In the genomic region with DNA sequence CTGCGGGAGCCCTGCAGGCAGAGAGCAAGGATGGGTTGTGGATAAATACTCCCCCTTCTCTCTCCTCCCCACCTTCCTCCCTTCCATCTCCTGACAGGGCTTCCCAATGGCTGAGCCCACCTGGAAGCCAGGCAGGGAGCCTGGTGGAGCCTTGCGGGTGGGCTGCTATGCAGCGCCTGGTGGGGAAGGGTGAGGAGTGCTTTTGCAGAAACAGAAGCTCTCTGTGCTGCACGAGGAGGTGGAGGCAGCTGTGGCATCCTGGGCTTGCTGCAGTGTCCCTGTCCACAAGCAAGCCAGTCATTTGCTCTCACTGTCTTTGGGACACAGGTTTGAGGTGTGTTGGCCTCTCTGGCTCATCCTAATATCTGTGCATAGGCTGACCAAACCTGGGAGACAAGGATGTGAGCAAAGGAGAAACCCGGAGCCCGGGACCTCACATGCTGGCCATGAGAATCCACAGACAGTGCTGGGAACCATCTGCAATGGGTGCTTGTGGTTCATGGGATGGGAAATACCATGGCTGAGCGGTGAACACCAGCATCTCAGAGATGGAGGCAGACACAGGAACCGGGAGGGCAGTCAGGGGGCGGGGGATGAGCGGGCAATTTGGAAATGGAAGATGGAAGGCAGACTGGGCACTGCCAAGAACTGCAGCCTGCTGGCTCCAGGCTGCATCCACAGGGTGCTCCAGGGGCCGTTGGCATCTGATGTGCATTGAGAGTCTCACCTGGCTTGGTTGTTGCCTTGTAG, we compare ENCODE assay signal across 27 cellular contexts.
"Had no signal": no experiment of that assay in that cellular context is flagged by ENCODE, and none has a peak within 500 bp of the region (broad histone marks: within the 10 kb centered on the region; RNA-seq: fewer than 3 reads in every experiment).

No MANE protein-coding gene starts in this region.

- H3K4me3 ChIP-seq: heart left ventricle, prostate gland, sigmoid colon, SJSA1, upper lobe of left lung had no signal

- H3K4me1 Mint-ChIP-seq: activated CD4-positive, alpha-beta T cell treated with anti-CD3 and anti-CD28 coated beads for 36 hours; endodermal cell; naive thymus-derived CD8-positive, alpha-beta T cell; stimulated activated memory B cell treated with anti-CD40 and anti-IgM and Interleukin-4, amounts not matched to agents 10 μg/mL and 1 μg/mL and 100 μg/mL, for 72 hours; stimulated activated naive CD8-positive, alpha-beta T cell treated with anti-CD3 and anti-CD28 coated beads, Interleukin-15, amount 100 ng/mL, for 72 hours had no signal

- H3K36me3 ChIP-seq: heart left ventricle, prostate gland, sigmoid colon, SJSA1, upper lobe of left lung had no signal

- DNase-seq: activated CD4-positive, alpha-beta T cell treated with anti-CD3 and anti-CD28 coated beads for 36 hours; activated CD4-positive, CD25-positive, alpha-beta regulatory T cell; activated CD8-positive, alpha-beta T cell treated with anti-CD3 and anti-CD28 coated beads, Interleukin-2, amount 10 ng/mL, durations not matched to agents 7 days and 5 days; activated T-cell treated with anti-CD3 and anti-CD28 coated beads, Interleukin-2, amount 50 U/mL, for 24 hours; anterior cingulate cortex; cerebellar nuclear complex; cortex of kidney; endodermal cell; foreskin fibroblast; retina; sigmoid colon; small intestine; stimulated activated CD4-positive, alpha-beta T cell treated with anti-CD3 and anti-CD28 coated beads, Interleukin-1b, Interleukin-23, amount 100 ng/mL, for 48 hours; stimulated activated CD4-positive, alpha-beta T cell treated with anti-CD3 and anti-CD28 coated beads, Interleukin-4, amount 100 ng/mL, for 4 hours; stimulated activated CD8-positive, alpha-beta memory T cell treated with anti-CD3 and anti-CD28 coated beads, Interleukin-4, amount 100 ng/mL, for 48 hours; stimulated activated naive CD8-positive, alpha-beta T cell treated with anti-CD3 and anti-CD28 coated beads, Interleukin-15, amount 100 ng/mL, for 72 hours; substantia nigra; T-helper 1 cell had no signal

- H3K9me3 Mint-ChIP-seq: activated T-cell treated with anti-CD3 and anti-CD28 coated beads, Interleukin-2, amount 50 U/mL, for 24 hours; T-helper 2 cell treated with Interferon-gamma antibody and Interleukin-4, amounts not matched to agents 5 μg/mL and 100 μg/mL, for 36 hours had no signal

- H3K27ac Mint-ChIP-seq: activated CD4-positive, alpha-beta T cell treated with anti-CD3 and anti-CD28 coated beads for 36 hours; activated CD8-positive, alpha-beta T cell treated with anti-CD3 and anti-CD28 coated beads, Interleukin-2, amount 10 ng/mL, durations not matched to agents 7 days and 5 days; activated naive CD8-positive, alpha-beta T cell; activated T-cell treated with anti-CD3 and anti-CD28 coated beads, Interleukin-2, amount 50 U/mL, for 24 hours; endodermal cell; stimulated activated memory B cell treated with anti-CD40 and anti-IgM and Interleukin-4, amounts not matched to agents 10 μg/mL and 1 μg/mL and 100 μg/mL, for 72 hours; T-helper 2 cell treated with Interferon-gamma antibody and Interleukin-4, amounts not matched to agents 5 μg/mL and 100 μg/mL, for 36 hours had no signal

- ATAC-seq: activated CD4-positive, alpha-beta T cell treated with anti-CD3 and anti-CD28 coated beads for 36 hours; activated CD8-positive, alpha-beta T cell treated with anti-CD3 and anti-CD28 coated beads, Interleukin-2, amount 10 ng/mL, durations not matched to agents 7 days and 5 days; esophagus mucosa; heart left ventricle; naive thymus-derived CD8-positive, alpha-beta T cell; stimulated activated memory B cell treated with anti-CD40 and anti-IgM and Interleukin-4, amounts not matched to agents 10 μg/mL and 1 μg/mL and 100 μg/mL, for 72 hours; stimulated activated naive CD8-positive, alpha-beta T cell treated with anti-CD3 and anti-CD28 coated beads, Interleukin-15, amount 100 ng/mL, for 72 hours had no signal

- H3K36me3 Mint-ChIP-seq: activated naive CD8-positive, alpha-beta T cell; naive thymus-derived CD8-positive, alpha-beta T cell; stimulated activated memory B cell treated with anti-CD40 and anti-IgM and Interleukin-4, amounts not matched to agents 10 μg/mL and 1 μg/mL and 100 μg/mL, for 72 hours had no signal

- H3K27me3 Mint-ChIP-seq: activated T-cell treated with anti-CD3 and anti-CD28 coated beads, Interleukin-2, amount 50 U/mL, for 24 hours; stimulated activated memory B cell treated with anti-CD40 and anti-IgM and Interleukin-4, amounts not matched to agents 10 μg/mL and 1 μg/mL and 100 μg/mL, for 72 hours; stimulated activated naive CD8-positive, alpha-beta T cell treated with anti-CD3 and anti-CD28 coated beads, Interleukin-15, amount 100 ng/mL, for 72 hours had no signal

- H3K4me1 ChIP-seq: heart left ventricle, prostate gland, sigmoid colon, SJSA1, upper lobe of left lung had no signal

- H3K9me3 ChIP-seq: prostate gland, upper lobe of left lung had no signal

- H3K27ac ChIP-seq: heart left ventricle, prostate gland, sigmoid colon, SJSA1, upper lobe of left lung had no signal

- H3K4me3 Mint-ChIP-seq: activated CD4-positive, alpha-beta T cell treated with anti-CD3 and anti-CD28 coated beads for 36 hours; activated CD8-positive, alpha-beta T cell treated with anti-CD3 and anti-CD28 coated beads, Interleukin-2, amount 10 ng/mL, durations not matched to agents 7 days and 5 days; activated naive CD8-positive, alpha-beta T cell; activated T-cell treated with anti-CD3 and anti-CD28 coated beads, Interleukin-2, amount 50 U/mL, for 24 hours; endodermal cell; naive thymus-derived CD8-positive, alpha-beta T cell; stimulated activated memory B cell treated with anti-CD40 and anti-IgM and Interleukin-4, amounts not matched to agents 10 μg/mL and 1 μg/mL and 100 μg/mL, for 72 hours; stimulated activated naive CD8-positive, alpha-beta T cell treated with anti-CD3 and anti-CD28 coated beads, Interleukin-15, amount 100 ng/mL, for 72 hours; T-helper 2 cell treated with Interferon-gamma antibody and Interleukin-4, amounts not matched to agents 5 μg/mL and 100 μg/mL, for 36 hours had no signal

- H3K27me3 ChIP-seq: heart left ventricle, sigmoid colon, SJSA1, upper lobe of left lung had no signal
